18 cellular contexts compared by ENCODE assay signal in the genomic region with DNA sequence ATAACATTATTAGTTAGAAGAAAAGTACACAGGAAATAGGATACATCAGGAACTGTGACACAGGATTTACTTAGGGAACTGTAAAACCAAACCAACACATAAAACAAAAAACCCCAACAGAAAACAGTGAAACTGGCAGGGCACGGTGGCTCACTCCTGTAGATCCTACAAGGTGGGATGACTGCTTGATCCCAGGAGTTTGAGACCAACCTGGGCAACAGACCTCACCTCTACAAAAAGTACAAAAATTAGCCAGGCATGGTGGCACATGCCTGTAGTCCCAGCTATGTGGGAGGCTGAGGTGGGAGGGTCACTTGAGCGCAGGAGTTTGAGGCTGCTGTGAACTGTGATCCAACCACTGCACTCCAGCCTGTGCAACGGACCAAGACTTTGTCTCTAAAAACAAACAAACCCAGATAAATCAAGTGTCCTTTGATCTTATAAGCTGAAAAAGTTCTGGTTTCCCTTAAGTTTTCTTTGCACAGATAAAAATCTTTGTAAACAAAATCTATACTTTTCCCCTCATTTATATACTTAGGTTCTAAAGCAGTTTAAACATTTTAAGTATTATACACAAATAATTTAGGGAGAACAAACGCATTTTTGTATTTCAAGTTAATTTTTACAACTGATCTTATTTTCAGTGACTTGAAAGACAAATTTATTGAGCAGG.
A peak's percentile ranks its signal among the peaks of the same experiment; 100 is the strongest.
DNase-seq lines count a peak whose midpoint lies in the region; ATAC-seq and TF ChIP-seq lines count a peak whose summit lies in the region.
"Had no signal": no experiment of that assay in that cellular context is flagged by ENCODE, and none has a peak within 500 bp of the region (broad histone marks: within the 10 kb centered on the region; RNA-seq: fewer than 3 reads in every experiment).

No MANE protein-coding gene starts in this region.

- ATAC-seq in activated T-cell treated with anti-CD3 and anti-CD28 coated beads, Interleukin-2, amount 50 U/mL, for 72 hours (replicated peaks in 1 of 2), result no peak
- no peak for ATAC-seq in activated T-cell treated with anti-CD3 and anti-CD28 coated beads, Interleukin-2, amount 50 U/mL, for 4 hours
- no peak for ATAC-seq in IMR-90 (ENCODE audit: low read depth)
- ATAC-seq: pancreas had no signal

- no peak overlapping the region for H4K8ac ChIP-seq in IMR-90 (ENCODE audit: low read depth in 2 of 2, low read length in 2 of 2)

- no peak overlapping the region for H3K23ac ChIP-seq in IMR-90 (ENCODE audit: low read depth, low read length)

- H3K9me3 ChIP-seq in IMR-90 (ENCODE audit: control insufficient read depth, insufficient read depth, low read length), result no peaks in the 10 kb centered on the region
- H3K9me3 ChIP-seq: pancreas, suprapubic skin had no signal

- POLR2A ChIA-PET in IMR-90 (lab: Charles Lee; ENCODE audit: unreplicated experiment), result no interaction called here

- peaks cover 14% of the 10 kb centered on the region for H3K4me1 Mint-ChIP-seq in activated T-cell treated with anti-CD3 and anti-CD28 coated beads, Interleukin-2, amount 50 U/mL, for 72 hours (ENCODE audit: low read depth)
- H3K4me1 Mint-ChIP-seq in activated T-cell treated with anti-CD3 and anti-CD28 coated beads, Interleukin-2, amount 50 U/mL, for 4 hours (ENCODE audit: low read depth), result peaks cover 16% of the 10 kb centered on the region
- H3K4me1 Mint-ChIP-seq in chondrocyte (ENCODE audit: low read depth) (peaks cover 10% of the 10 kb centered on the region), osteocyte (ENCODE audit: unreplicated experiment) (peaks cover 9% of the 10 kb centered on the region)

- peak overlapping the region in 1 of 2 donors; percentile 82 for H3K4me3 Mint-ChIP-seq in activated T-cell treated with anti-CD3 and anti-CD28 coated beads, Interleukin-2, amount 50 U/mL, for 72 hours
- no peak overlapping the region for H3K4me3 Mint-ChIP-seq in activated T-cell treated with anti-CD3 and anti-CD28 coated beads, Interleukin-2, amount 50 U/mL, for 4 hours
- H3K4me3 Mint-ChIP-seq in chondrocyte (ENCODE audit: unreplicated experiment), result no peak overlapping the region
- H3K4me3 Mint-ChIP-seq in osteocyte (ENCODE audit: unreplicated experiment), result no peak overlapping the region

- TF ChIP-seq CTCF in IMR-90 (conservative IDR thresholded peaks at IDR 0.05; ENCODE audit: low read depth, low read length), result no peak
- no peak for TF ChIP-seq CTCF in chondrocyte (IDR thresholded peaks at IDR 0.05)
- no peak for TF ChIP-seq CTCF in osteocyte (IDR thresholded peaks at IDR 0.05)

- no peaks in the 10 kb centered on the region for H3K4me1 ChIP-seq in IMR-90 (ENCODE audit: control insufficient read depth, insufficient read depth, low read length)
- H3K4me1 ChIP-seq: pancreas, suprapubic skin had no signal

- no peak for TF ChIP-seq POLR2A in IMR-90 (IDR thresholded peaks at IDR 0.05; ENCODE audit: low read depth, low read length)

- CTCF ChIA-PET in IMR-90 (lab: Yijun Ruan, JAX), result no interaction called here

- H3K4ac ChIP-seq in IMR-90 (ENCODE audit: low read depth, low read length), result no peak overlapping the region

- H4K5ac ChIP-seq in IMR-90 (ENCODE audit: low read depth, low read length), result no peak overlapping the region

- H3K79me1 ChIP-seq in IMR-90 (ENCODE audit: low read depth in 1 of 2, low read length in 2 of 2), result peaks cover 0 to 3% of the 10 kb centered on the region in 2 experiments; a peak in 2 of 4 replicates

- no peak for TF ChIP-seq RAD21 in IMR-90 (IDR thresholded peaks at IDR 0.05; ENCODE audit: low read length)

- H2AFZ ChIP-seq in IMR-90 (replicated peaks; ENCODE audit: low read length, poor library complexity), result no peak overlapping the region

- H3K56ac ChIP-seq in IMR-90 (ENCODE audit: extremely low read depth, insufficient read depth, low read length), result no peak overlapping the region

- no peaks in the 10 kb centered on the region for H3K27me3 Mint-ChIP-seq in activated T-cell treated with anti-CD3 and anti-CD28 coated beads, Interleukin-2, amount 50 U/mL, for 72 hours (ENCODE audit: low read depth)
- no peaks in the 10 kb centered on the region for H3K27me3 Mint-ChIP-seq in activated T-cell treated with anti-CD3 and anti-CD28 coated beads, Interleukin-2, amount 50 U/mL, for 4 hours (ENCODE audit: low read depth)
- H3K27me3 Mint-ChIP-seq in chondrocyte (ENCODE audit: low read depth) (no peaks in the 10 kb centered on the region), osteocyte (ENCODE audit: unreplicated experiment) (no peaks in the 10 kb centered on the region)

- no peak overlapping the region for H3K18ac ChIP-seq in IMR-90 (ENCODE audit: low read depth, low read length)

- no CpG with 5 or more reads among the region's 4 CpGs for WGBS in IMR-90 (ENCODE audit: extremely low coverage in 2 of 2, insufficient read length in 1 of 2), 2 experiments

- in situ Hi-C loops in IMR-90 (cut with MboI; ENCODE audit: low sequenced_read_pairs), result no loop called here

- H2BK120ac ChIP-seq in IMR-90 (ENCODE audit: low read depth, low read length), result no peak overlapping the region

- H3K9me1 ChIP-seq in IMR-90 (ENCODE audit: insufficient read depth, low read length), result peaks cover 3% of the 10 kb centered on the region; the same call in 1 of the 2 replicates

- H3K9me3 Mint-ChIP-seq in activated T-cell treated with anti-CD3 and anti-CD28 coated beads, Interleukin-2, amount 50 U/mL, for 72 hours, result no peaks in the 10 kb centered on the region
- H3K9me3 Mint-ChIP-seq in activated T-cell treated with anti-CD3 and anti-CD28 coated beads, Interleukin-2, amount 50 U/mL, for 4 hours, result no peaks in the 10 kb centered on the region
- no peaks in the 10 kb centered on the region for H3K9me3 Mint-ChIP-seq in chondrocyte (ENCODE audit: low read depth)
- H3K9me3 Mint-ChIP-seq in osteocyte (ENCODE audit: unreplicated experiment), result no peaks in the 10 kb centered on the region

- peaks cover 21% of the 10 kb centered on the region for H3K36me3 ChIP-seq in IMR-90 (ENCODE audit: control insufficient read depth, insufficient read depth, low read length)

- H3K4me2 ChIP-seq in IMR-90 (ENCODE audit: low read depth, low read length), result no peak overlapping the region

- no peak overlapping the region for H2AK5ac ChIP-seq in IMR-90 (ENCODE audit: low read depth, low read length)

- H2AK9ac ChIP-seq in IMR-90 (replicated peaks; ENCODE audit: low read depth, low read length, poor library complexity), result peak overlapping the region; percentile 52

- no TSS peak for BruUV-seq in IMR-90 (replicated peaks; lab: Mats Ljungman, UMichigan)

- no peaks in the 10 kb centered on the region for H3K27me3 ChIP-seq in IMR-90 (ENCODE audit: control insufficient read depth, insufficient read depth, low read length)
- H3K27me3 ChIP-seq: pancreas, suprapubic skin had no signal

- H2BK15ac ChIP-seq in IMR-90 (ENCODE audit: low read depth, low read length), result no peak overlapping the region

- H3K14ac ChIP-seq in IMR-90 (replicated peaks; ENCODE audit: low read depth, low read length), result no peak overlapping the region

- dilution Hi-C loops in IMR-90 (cut with HindIII; ENCODE audit: low sequenced_read_pairs, unreplicated experiment), result no loop called here

- H4K91ac ChIP-seq in IMR-90 (ENCODE audit: insufficient read depth, low read depth, low read length), result no peak overlapping the region

- H3K27ac Mint-ChIP-seq in activated T-cell treated with anti-CD3 and anti-CD28 coated beads, Interleukin-2, amount 50 U/mL, for 72 hours, result peak overlapping the region; percentile 100
- H3K27ac Mint-ChIP-seq in chondrocyte (ENCODE audit: unreplicated experiment) (peak overlapping the region; percentile 92), osteocyte (ENCODE audit: unreplicated experiment) (peak overlapping the region; percentile 90)

- no peak overlapping the region for H3K4me3 ChIP-seq in IMR-90 (ENCODE audit: insufficient read depth, low read depth, low read length)
- H3K4me3 ChIP-seq: pancreas, suprapubic skin had no signal

- no peaks in the 10 kb centered on the region for H4K20me1 ChIP-seq in IMR-90 (ENCODE audit: insufficient read depth, low read length)

- H2BK20ac ChIP-seq in IMR-90 (ENCODE audit: low read depth, low read length), result no peak overlapping the region

- peaks cover 12 to 15% of the 10 kb centered on the region in 2 donors for H3K36me3 Mint-ChIP-seq in activated T-cell treated with anti-CD3 and anti-CD28 coated beads, Interleukin-2, amount 50 U/mL, for 72 hours (ENCODE audit: insufficient read depth in 2 of 2)
- H3K36me3 Mint-ChIP-seq in activated T-cell treated with anti-CD3 and anti-CD28 coated beads, Interleukin-2, amount 50 U/mL, for 4 hours (ENCODE audit: insufficient read depth), result peaks cover 40% of the 10 kb centered on the region
- peaks cover 33% of the 10 kb centered on the region for H3K36me3 Mint-ChIP-seq in chondrocyte (ENCODE audit: low read depth)
- H3K36me3 Mint-ChIP-seq in osteocyte (ENCODE audit: unreplicated experiment), result peaks cover 65% of the 10 kb centered on the region

- no peak overlapping the region for H3K27ac ChIP-seq in IMR-90 (ENCODE audit: insufficient read depth, low read length)
- H3K27ac ChIP-seq: pancreas, suprapubic skin had no signal

- no peak overlapping the region for H2BK5ac ChIP-seq in IMR-90 (ENCODE audit: low read depth, low read length, poor library complexity, severe bottlenecking)

- H3K9ac ChIP-seq in IMR-90 (ENCODE audit: low read depth, low read length), result no peak overlapping the region

- DNase-seq in activated T-cell treated with anti-CD3 and anti-CD28 coated beads, Interleukin-2, amount 50 U/mL, for 72 hours, result no peak
- DNase-seq in activated T-cell treated with anti-CD3 and anti-CD28 coated beads, Interleukin-2, amount 50 U/mL, for 4 hours, result no peak
- no peak for DNase-seq in IMR-90
- DNase-seq in chondrocyte (ENCODE audit: low spot score), result no peak
- no peak for DNase-seq in osteocyte (ENCODE audit: extremely low spot score, unreplicated experiment)
- no peak for DNase-seq in RKO (ENCODE audit: low spot score)
- DNase-seq in SW 1271 (lab: John Stamatoyannopoulos, UW), result no peak
- no peak for DNase-seq in NCI-H2196 treated with DMSO at 0.1 percent for 48 hours (lab: John Stamatoyannopoulos, UW; ENCODE audit: unreplicated experiment)
- DNase-seq: activated CD4-positive, CD25-positive, alpha-beta regulatory T cell treated with anti-CD3 and anti-CD28 coated beads, Interleukin-2, amount 50 U/mL, for 72 hours; activated effector memory CD4-positive, alpha-beta T cell treated with Interleukin-2 at 50 U/mL for 16 hours; DMS79; effector CD4-positive, alpha-beta T cell; GOT3; NCI-H1436 treated with DMSO at 0.1 percent for 48 hours; NCI-H510A; pancreas; stimulated activated CD4-positive, alpha-beta T cell treated with anti-CD3 and anti-CD28 coated beads, Interleukin-12 subunit alpha, Interleukin-12 subunit beta, amount 100 ng/mL, for 4 hours had no signal

- intact Hi-C loops in IMR-90 (cut with micrococcal nuclease), result no loop called here

TF ChIP-seq in IMR-90, 13 proteins besides CTCF, POLR2A, EP300 and RAD21 (continues in another document):
- no peak for TF ChIP-seq RFX5 (IDR thresholded peaks at IDR 0.05; ENCODE audit: low read depth, low read length)
- no peak for TF ChIP-seq MAZ (IDR thresholded peaks at IDR 0.05; ENCODE audit: borderline replicate concordance, low read depth, low read length)
